In genomic region chr10:3924344-3924743, GRCh38 we compare ENCODE assay signal across 15 cellular contexts.
DNase-seq lines count a peak whose midpoint lies in the region; ATAC-seq and TF ChIP-seq lines count a peak whose summit lies in the region.
"Had no signal": no experiment of that assay in that cellular context is flagged by ENCODE, and none has a peak within 500 bp of the region (broad histone marks: within the 10 kb centered on the region; RNA-seq: fewer than 3 reads in every experiment).

No MANE protein-coding gene starts in this region.

- peaks cover 14% of the 10 kb centered on the region for H3K4me1 ChIP-seq in RWPE2 (ENCODE audit: insufficient read depth, poor library complexity, severe bottlenecking)

- no peaks in the 10 kb centered on the region for H3K27me3 ChIP-seq in RWPE2 (ENCODE audit: insufficient read depth, poor library complexity, severe bottlenecking)

- no peak overlapping the region for H3K4me3 ChIP-seq in RWPE2 (ENCODE audit: severe bottlenecking)
- no peak overlapping the region for H3K4me3 ChIP-seq in fibroblast of mammary gland (ENCODE audit: control insufficient read depth, low read depth, low read length)
- H3K4me3 ChIP-seq: skin epidermis had no signal

- H3K27ac ChIP-seq in RWPE2 (ENCODE audit: poor library complexity, severe bottlenecking) = peak overlapping the region; percentile 83

- intact Hi-C loops in Right ventricle myocardium superior (cut with DNase I) = no loop called here

- H3K9me3 ChIP-seq in RWPE2 (ENCODE audit: severe bottlenecking) = no peaks in the 10 kb centered on the region

- no peaks in the 10 kb centered on the region for H3K36me3 ChIP-seq in RWPE2 (ENCODE audit: low read depth)

- ATAC-seq in RWPE2 (ENCODE audit: low read depth) (peak; percentile 96), HG02840 (IDR thresholded peaks at IDR 0.05; ENCODE audit: low FRiP score, unreplicated experiment) (no peak), Right ventricle myocardium superior (ENCODE audit: poor library complexity) (no peak)

- DNase-seq in H4 (ENCODE audit: low spot score) (peak; percentile 73), RWPE2 (ENCODE audit: low spot score) (peak; percentile 80), fibroblast of mammary gland (ENCODE audit: low read depth) (peak; percentile 98), renal cortical epithelial cell (ENCODE audit: low read depth) (peak; percentile 98), MV-4-11 (lab: John Stamatoyannopoulos, UW) (no peak), Right ventricle myocardium superior (no peak), SK-N-DZ (ENCODE audit: low spot score) (no peak)
- DNase-seq: activated CD4-positive, CD25-positive, alpha-beta regulatory T cell; activated naive CD4-positive, alpha-beta T cell treated with anti-CD3 and anti-CD28 coated beads, Interleukin-2, amount 50 U/mL, for 16 hours; DND-41; erythroblast; NCI-H2081; OCI-M1 had no signal

- TF ChIP-seq CTCF in RWPE2 (IDR thresholded peaks at IDR 0.05; ENCODE audit: poor library complexity, severe bottlenecking) (no peak), fibroblast of mammary gland (conservative IDR thresholded peaks at IDR 0.05; ENCODE audit: control insufficient read depth, insufficient read depth, low read depth, low read length) (no peak)

Comparison
In these comparisons a context has a peak if more than half of its experiments do, and no peak if none do; other contexts are left out.
1. DNase-seq: peak in H4 (single experiment), RWPE2 (single experiment), fibroblast of mammary gland (single experiment) and renal cortical epithelial cell (single experiment); none in MV-4-11 (single experiment), Right ventricle myocardium superior (single experiment) and SK-N-DZ (single experiment).